7 cellular contexts compared by ENCODE assay signal in the genomic region with DNA sequence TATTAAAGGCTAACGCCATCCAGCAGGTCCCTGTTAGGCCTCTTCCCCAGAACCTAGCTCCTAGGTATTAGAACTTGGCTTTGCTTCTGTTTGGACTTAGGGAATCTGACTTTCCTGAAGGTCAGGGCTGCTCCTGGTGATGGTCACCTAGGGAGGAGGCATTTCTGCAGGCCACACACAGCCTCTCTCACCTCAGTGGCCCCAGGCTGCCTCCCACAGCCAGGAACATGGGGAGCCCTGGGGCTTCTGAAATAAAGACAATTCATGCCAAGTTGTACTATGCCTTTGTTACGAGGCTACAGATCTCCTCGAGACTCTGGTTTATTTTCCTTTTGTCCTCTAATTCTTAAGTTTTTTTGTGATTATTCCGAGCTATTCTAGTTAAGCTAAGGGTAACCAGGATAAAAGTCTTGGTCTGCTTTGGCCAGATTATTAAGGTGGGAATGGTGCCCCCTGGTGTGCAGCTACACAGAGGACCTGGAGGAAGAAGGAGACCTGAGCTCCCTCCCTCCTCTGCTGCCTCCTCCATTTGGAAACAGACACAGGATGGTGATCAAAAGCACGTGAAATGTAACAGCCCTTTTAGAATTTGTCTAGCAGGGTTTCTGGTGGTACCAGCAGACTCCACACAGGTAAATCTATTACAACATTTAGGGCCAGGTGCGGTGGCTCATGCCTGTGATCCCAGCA.
DNase-seq lines count a peak whose midpoint lies in the region; ATAC-seq and TF ChIP-seq lines count a peak whose summit lies in the region.

No MANE protein-coding gene starts in this region.

- no peaks in the 10 kb centered on the region for H3K36me3 ChIP-seq in breast epithelium
- H3K36me3 ChIP-seq in right lobe of liver = no peaks in the 10 kb centered on the region

- H3K9me3 ChIP-seq in breast epithelium (no peaks in the 10 kb centered on the region), right lobe of liver (no peaks in the 10 kb centered on the region)

- DNase-seq in Daoy (ENCODE audit: low read depth) (peak; percentile 48), NCI-H1092 (lab: John Stamatoyannopoulos, UW) (peak; percentile 21), breast epithelium (ENCODE audit: low spot score in 2 of 2) (peak in 1 of 2 donors; percentile 60), right lobe of liver (peak in 1 of 3 donors; percentile 45), NOMO-1 treated with dmso at 0.1 percent for 144 hours (lab: John Stamatoyannopoulos, UW; ENCODE audit: unreplicated experiment) (no peak)

- peak; percentile 60 for ATAC-seq in GM21528 (IDR thresholded peaks at IDR 0.05; ENCODE audit: low FRiP score, unreplicated experiment)
- ATAC-seq in right lobe of liver = peak; percentile 62 to 81 (median 74)
- no peak for ATAC-seq in HG03342 (IDR thresholded peaks at IDR 0.05; ENCODE audit: unreplicated experiment)

- no peak overlapping the region for H3K27ac ChIP-seq in breast epithelium
- H3K27ac ChIP-seq in right lobe of liver = no peak overlapping the region

- peak in 2 of 3 donors; percentile 43 to 57 for TF ChIP-seq CTCF in breast epithelium (IDR thresholded peaks at IDR 0.05)
- peak; percentile 19 to 39 (median 35) for TF ChIP-seq CTCF in right lobe of liver (IDR thresholded peaks at IDR 0.05)

- H3K4me3 ChIP-seq in breast epithelium (no peak overlapping the region), right lobe of liver (no peak overlapping the region)

- H3K4me1 ChIP-seq in breast epithelium (no peaks in the 10 kb centered on the region), right lobe of liver (no peaks in the 10 kb centered on the region)

- H3K27me3 ChIP-seq in breast epithelium (no peaks in the 10 kb centered on the region), right lobe of liver (no peaks in the 10 kb centered on the region)

- intact Hi-C loops in breast epithelium (cut with DNase I; ENCODE audit: low total_unique reads) = no loop called here
- intact Hi-C loops in right lobe of liver (cut with DNase I) = loop anchor here in 1 of 2 donors (10.0 kb wide), 1 partner anchor 204 kb away; no protein-coding TSS in a partner anchor

- 78% methylated on average over 6 of the region's 6 CpGs for WGBS in right lobe of liver (ENCODE audit: insufficient coverage, low coverage, low lambda C conversion rate, missing lambda C conversion rate)

- TF ChIP-seq POLR2A in breast epithelium (IDR thresholded peaks at IDR 0.05) = no peak
- TF ChIP-seq POLR2A in right lobe of liver (IDR thresholded peaks at IDR 0.05) = no peak
